In the genomic region with DNA sequence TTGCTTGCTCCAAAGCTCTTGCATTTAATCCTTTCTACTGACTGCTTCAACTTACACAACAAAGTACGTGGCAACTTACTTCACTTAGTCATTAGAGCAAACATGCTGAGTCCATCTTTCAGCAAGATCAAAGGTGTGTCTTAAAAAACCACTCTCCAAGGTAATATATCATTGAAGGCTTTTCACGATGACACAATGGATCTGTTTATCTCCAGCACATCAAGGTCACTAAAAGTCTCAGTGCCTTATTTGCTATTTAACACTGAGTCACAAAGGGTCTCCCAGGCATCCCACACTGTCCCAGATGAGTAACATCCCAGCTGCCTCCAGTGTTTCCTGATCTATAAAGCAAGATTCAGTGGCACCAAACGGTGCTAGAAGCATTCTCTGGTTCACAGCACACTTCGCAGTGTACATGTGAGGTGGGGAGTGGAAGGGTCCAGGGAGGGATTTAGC, we compare ENCODE assay signal across 21 cellular contexts. TPM values are rescaled to one million over a fixed set of nuclear protein-coding genes. Genes with fewer than 3 reads are reported as not detected.
DNase-seq lines count a peak whose midpoint lies in the region; ATAC-seq, FAIRE-seq and TF ChIP-seq lines count a peak whose summit lies in the region.
"Had no signal": no experiment of that assay in that cellular context is flagged by ENCODE, and none has a peak within 500 bp of the region (broad histone marks: within the 10 kb centered on the region; RNA-seq: fewer than 3 reads in every experiment).

No MANE protein-coding gene starts in this region.

- no peak overlapping the region for H2AK9ac ChIP-seq in IMR-90 (replicated peaks; ENCODE audit: low read depth, low read length, poor library complexity)

- H3K4me1 ChIP-seq in A549 (peaks cover under 1% of the 10 kb centered on the region; the same call in 2 of the 3 replicates), IMR-90 (ENCODE audit: control insufficient read depth, insufficient read depth, low read length) (no peaks in the 10 kb centered on the region), mesodermal cell (ENCODE audit: control insufficient read depth, insufficient read depth, low read length, poor library complexity, severe bottlenecking) (peaks cover 9% of the 10 kb centered on the region), transverse colon (peaks cover 0 to 4% (median under 1%) of the 10 kb centered on the region in 4 donors)
- H3K4me1 ChIP-seq: upper lobe of right lung had no signal

- DNase-seq in A549 (ENCODE audit: low read depth in 1 of 2, low spot score in 1 of 2) (peak in 1 of 2 experiments; percentile 51), IMR-90 (peak; percentile 16), activated B cell treated with CpG ODN at 0.5 μM for 24 hours (no peak), HuH-7 (ENCODE audit: low spot score) (no peak), nucleus accumbens (lab: John Stamatoyannopoulos, UW) (no peak), transverse colon (no peak)
- DNase-seq: activated CD4-positive, alpha-beta T cell treated with anti-CD3 and anti-CD28 coated beads for 48 hours; activated T-cell treated with anti-CD3 and anti-CD28 coated beads for 4 hours; CD8-positive, alpha-beta memory T cell; left ventricle myocardium inferior; naive thymus-derived CD4-positive, alpha-beta T cell; NCI-H1436; SHP77 treated with DMSO at 0.1 percent for 48 hours; sigmoid colon; upper lobe of right lung had no signal

- WGBS in A549 (ENCODE audit: missing lambda C conversion rate), result 9% methylated on average over 4 of the region's 4 CpGs
- no CpG with 5 or more reads among the region's 4 CpGs for WGBS in IMR-90 (ENCODE audit: extremely low coverage in 2 of 2, insufficient read length in 1 of 2), 2 experiments
- WGBS in mesodermal cell (ENCODE audit: insufficient coverage in 2 of 2), 2 experiments, result 48 to 77% methylated on average over 3 to 4 of the region's 4 CpGs
- 11 to 33% methylated on average over 2 to 4 of the region's 4 CpGs for WGBS in transverse colon (ENCODE audit: low coverage in 1 of 2), 2 donors

- TF ChIP-seq RAD21 in A549 (conservative IDR thresholded peaks at IDR 0.05 in 1 of 2, IDR thresholded peaks at IDR 0.05 in 1 of 2) (no peak), IMR-90 (IDR thresholded peaks at IDR 0.05; ENCODE audit: low read length) (no peak)

- no TSS peak for BruUV-seq in IMR-90 (replicated peaks; lab: Mats Ljungman, UMichigan)

- no peak overlapping the region for H3K23ac ChIP-seq in IMR-90 (ENCODE audit: low read depth, low read length)

- H2BK5ac ChIP-seq in IMR-90 (ENCODE audit: low read depth, low read length, poor library complexity, severe bottlenecking), result no peak overlapping the region

- H2BK120ac ChIP-seq in IMR-90 (ENCODE audit: low read depth, low read length), result no peak overlapping the region

- no peaks in the 10 kb centered on the region for H3K27me3 Mint-ChIP-seq in activated B cell treated with CpG ODN at 0.5 μM for 24 hours

- H3K27me3 ChIP-seq in IMR-90 (ENCODE audit: control insufficient read depth, insufficient read depth, low read length) (no peaks in the 10 kb centered on the region; the same call in none of the 2 replicates), transverse colon (no peaks in the 10 kb centered on the region)
- H3K27me3 ChIP-seq: sigmoid colon, upper lobe of right lung had no signal

- H3K9ac ChIP-seq in IMR-90 (ENCODE audit: low read depth, low read length), result no peak overlapping the region

- no peak overlapping the region for H2BK15ac ChIP-seq in IMR-90 (ENCODE audit: low read depth, low read length)

- H3K4me3 ChIP-seq in A549, result no peak overlapping the region
- no peak overlapping the region for H3K4me3 ChIP-seq in IMR-90 (ENCODE audit: insufficient read depth, low read depth, low read length)
- H3K4me3 ChIP-seq in mesodermal cell (ENCODE audit: extremely low read depth, insufficient read depth, low read length, poor library complexity, severe bottlenecking), result no peak overlapping the region
- H3K4me3 ChIP-seq in transverse colon, result no peak overlapping the region
- H3K4me3 ChIP-seq: left ventricle myocardium inferior, sigmoid colon, upper lobe of right lung had no signal

- no peak overlapping the region for H3K14ac ChIP-seq in IMR-90 (replicated peaks; ENCODE audit: low read depth, low read length)

- CTCF ChIA-PET in A549 (lab: Yijun Ruan, JAX) (no interaction called here), IMR-90 (lab: Yijun Ruan, JAX) (no interaction called here), activated B cell treated with CpG ODN at 0.5 μM for 24 hours (lab: Charles Lee) (no interaction called here)

- no peak overlapping the region for H3K18ac ChIP-seq in IMR-90 (ENCODE audit: low read depth, low read length)

- no peak overlapping the region for H4K91ac ChIP-seq in IMR-90 (ENCODE audit: insufficient read depth, low read depth, low read length)

- intact Hi-C loops in IMR-90 (cut with micrococcal nuclease) (no loop called here), activated B cell treated with CpG ODN at 0.5 μM for 24 hours (cut with micrococcal nuclease) (no loop called here), transverse colon (cut with DNase I; ENCODE audit: low total_unique reads) (no loop called here)

- no peak overlapping the region for H3K4ac ChIP-seq in IMR-90 (ENCODE audit: low read depth, low read length)

- in situ Hi-C loops in IMR-90 (cut with MboI; ENCODE audit: low sequenced_read_pairs), result no loop called here
- in situ Hi-C loops in transverse colon (cut with MboI; ENCODE audit: low pct_ligation_motif_present in 1 of 4, low pct_unique_long_range_greater_than_20kb in 1 of 4, low sequenced_read_pairs in 3 of 4), result no loop called here

- FAIRE-seq in A549 (lab: Jason Lieb, UNC), result peak; percentile 32
- FAIRE-seq: H54 had no signal

- no peak for TF ChIP-seq POLR2A in A549 (IDR thresholded peaks at IDR 0.05; ENCODE audit: low read length)
- no peak for TF ChIP-seq POLR2A in IMR-90 (IDR thresholded peaks at IDR 0.05; ENCODE audit: low read depth, low read length)
- no peak for TF ChIP-seq POLR2A in transverse colon (IDR thresholded peaks at IDR 0.05)

- H3K27ac Mint-ChIP-seq in activated B cell treated with CpG ODN at 0.5 μM for 24 hours, result peak overlapping the region; percentile 69
- H3K27ac Mint-ChIP-seq: activated naive CD4-positive, alpha-beta T cell treated with anti-CD3 and anti-CD28 coated beads, Interleukin-2, amount 50 U/mL, for 72 hours; naive thymus-derived CD4-positive, alpha-beta T cell; T-helper 2 cell treated with Interferon-gamma antibody and Interleukin-4, amounts not matched to agents 5 μg/mL and 100 μg/mL, for 36 hours had no signal

- no peak overlapping the region for H3K4me2 ChIP-seq in A549
- H3K4me2 ChIP-seq in IMR-90 (ENCODE audit: low read depth, low read length), result no peak overlapping the region; the same call in 1 of the 2 replicates

- TF ChIP-seq EP300 in A549 (IDR thresholded peaks at IDR 0.05) (no peak), transverse colon (IDR thresholded peaks at IDR 0.05; ENCODE audit: low read depth) (no peak)

- no peak overlapping the region for H3K56ac ChIP-seq in IMR-90 (ENCODE audit: extremely low read depth, insufficient read depth, low read length)

- ATAC-seq in A549 (no peak), IMR-90 (ENCODE audit: low read depth) (no peak), activated B cell treated with CpG ODN at 0.5 μM for 24 hours (ENCODE audit: low read depth) (no peak), GM19351 (IDR thresholded peaks at IDR 0.05; ENCODE audit: unreplicated experiment) (no peak)
- ATAC-seq: activated naive CD4-positive, alpha-beta T cell treated with anti-CD3 and anti-CD28 coated beads, Interleukin-2, amount 50 U/mL, for 72 hours; naive thymus-derived CD4-positive, alpha-beta T cell; upper lobe of right lung had no signal

- peaks cover 12% of the 10 kb centered on the region for H3K36me3 Mint-ChIP-seq in activated B cell treated with CpG ODN at 0.5 μM for 24 hours (ENCODE audit: low read depth)

- POLR2A ChIA-PET in A549 (lab: Yijun Ruan, JAX), result no interaction called here
- POLR2A ChIA-PET in IMR-90 (lab: Charles Lee; ENCODE audit: unreplicated experiment), result no interaction called here
- POLR2A ChIA-PET in activated B cell treated with CpG ODN at 0.5 μM for 24 hours (lab: Charles Lee), result interaction anchor here (2.4 kb wide), 1 partner anchor 100 kb away, joined by 7 read pairs; a partner anchor contains a TSS

- no peak overlapping the region for H2AK5ac ChIP-seq in IMR-90 (ENCODE audit: low read depth, low read length)

- H3K4me3 Mint-ChIP-seq in activated B cell treated with CpG ODN at 0.5 μM for 24 hours, result no peak overlapping the region
- H3K4me3 Mint-ChIP-seq: naive thymus-derived CD4-positive, alpha-beta T cell; T-helper 2 cell treated with Interferon-gamma antibody and Interleukin-4, amounts not matched to agents 5 μg/mL and 100 μg/mL, for 36 hours had no signal

- H4K5ac ChIP-seq in IMR-90 (ENCODE audit: low read depth, low read length), result no peak overlapping the region

- H2BK20ac ChIP-seq in IMR-90 (ENCODE audit: low read depth, low read length), result no peak overlapping the region

- no peaks in the 10 kb centered on the region for H3K9me1 ChIP-seq in IMR-90 (ENCODE audit: insufficient read depth, low read length)

- dilution Hi-C loops in IMR-90 (cut with HindIII; ENCODE audit: low sequenced_read_pairs, unreplicated experiment), result no loop called here

- H3K27ac ChIP-seq in A549 (no peak overlapping the region), IMR-90 (ENCODE audit: insufficient read depth, low read length) (no peak overlapping the region), mesodermal cell (ENCODE audit: low read depth, low read length, severe bottlenecking) (peak overlapping the region; percentile 70), transverse colon (no peak overlapping the region)
- H3K27ac ChIP-seq: left ventricle myocardium inferior, sigmoid colon, upper lobe of right lung had no signal

- H3K9me3 Mint-ChIP-seq in activated B cell treated with CpG ODN at 0.5 μM for 24 hours, result no peaks in the 10 kb centered on the region
- H3K9me3 Mint-ChIP-seq: activated naive CD4-positive, alpha-beta T cell treated with anti-CD3 and anti-CD28 coated beads, Interleukin-2, amount 50 U/mL, for 72 hours; CD8-positive, alpha-beta memory T cell had no signal

- peaks cover 0 to 4% of the 10 kb centered on the region in 2 experiments; a peak in 1 of 4 replicates for H3K79me1 ChIP-seq in IMR-90 (ENCODE audit: low read depth in 1 of 2, low read length in 2 of 2)

- peaks cover 35% of the 10 kb centered on the region for H3K4me1 Mint-ChIP-seq in activated B cell treated with CpG ODN at 0.5 μM for 24 hours

- H3K9me3 ChIP-seq in A549 (peaks cover 43% of the 10 kb centered on the region), IMR-90 (ENCODE audit: control insufficient read depth, insufficient read depth, low read length) (no peaks in the 10 kb centered on the region), mesodermal cell (ENCODE audit: control insufficient read depth, low read length) (no peaks in the 10 kb centered on the region), transverse colon (no peaks in the 10 kb centered on the region)
- H3K9me3 ChIP-seq: left ventricle myocardium inferior, sigmoid colon, upper lobe of right lung had no signal

- H3K36me3 ChIP-seq in IMR-90 (ENCODE audit: control insufficient read depth, insufficient read depth, low read length) (no peaks in the 10 kb centered on the region), mesodermal cell (ENCODE audit: control insufficient read depth, insufficient read depth, low read length) (no peaks in the 10 kb centered on the region), transverse colon (no peaks in the 10 kb centered on the region)
- H3K36me3 ChIP-seq: left ventricle myocardium inferior, sigmoid colon, upper lobe of right lung had no signal

- H2AFZ ChIP-seq in IMR-90 (replicated peaks; ENCODE audit: low read length, poor library complexity), result peak overlapping the region; percentile 4

- TF ChIP-seq CTCF in A549 (IDR thresholded peaks at IDR 0.05) (no peak), IMR-90 (conservative IDR thresholded peaks at IDR 0.05; ENCODE audit: low read depth, low read length) (no peak), activated B cell treated with CpG ODN at 0.5 μM for 24 hours (IDR thresholded peaks at IDR 0.05) (no peak), transverse colon (IDR thresholded peaks at IDR 0.05) (no peak)

- H4K20me1 ChIP-seq in IMR-90 (ENCODE audit: insufficient read depth, low read length), result peaks cover 10% of the 10 kb centered on the region

- no peak overlapping the region for H4K8ac ChIP-seq in IMR-90 (ENCODE audit: low read depth in 2 of 2, low read length in 2 of 2)

RNA-seq across cellular contexts. Expression of a gene that starts 3.7 kb away (rescaled TPM):
- polyA plus RNA-seq in A549 (2011; rRNA removed) (21.8 and 26.0 TPM in 2 replicates), A549 (2017; fragmentation: RNase III; extraction: RNeasy Plus Mini Kit Qiagen cat#74134 plus additional on column Dnase treatment) (12.6 to 14.1 TPM (median 13.1 TPM) in 3 replicates), IMR-90 (2012; rRNA removed) (9.4 and 11.9 TPM in 2 replicates)
- polyA plus RNA-seq in A549 (2012; cell fraction: cytosol; rRNA removed), result 4.6 and 5.0 TPM in 2 replicates
- 8.1 and 11.0 TPM in 2 replicates for polyA plus RNA-seq in A549 (2012; cell fraction: nucleus; rRNA removed)
- 15.2 and 18.9 TPM in 2 replicates for polyA minus RNA-seq in A549 (2011; rRNA and poly(A)+ RNA removed)
- total RNA-seq in IMR-90 (2012; rRNA removed) (8.2 and 14.4 TPM in 2 replicates), activated B cell treated with CpG ODN at 0.5 μM for 24 hours (62.4 and 65.3 TPM in 2 replicates), transverse colon (10 to 100 TPM; 36.0 to 72.6 (median 52.4) TPM)
- polyA plus RNA-seq in IMR-90 (2012; cell fraction: cytosol; rRNA removed), result 0.62 and 1.7 TPM in 2 replicates
- 7.0 and 69.5 TPM in 2 replicates for polyA plus RNA-seq in IMR-90 (2012; cell fraction: nucleus; rRNA removed; ENCODE audit: low replicate concordance)
- polyA plus RNA-seq in mesodermal cell (2013, experiment 1 of 2), result 15.4 TPM
- 19.6 TPM for polyA plus RNA-seq in mesodermal cell (2013, experiment 2 of 2)

RNA-seq across cellular contexts. Expression of a gene that starts 40.3 kb away (rescaled TPM):
- polyA plus RNA-seq in A549 (2011; rRNA removed), result not detected in 2 replicates
- polyA plus RNA-seq in A549 (2012; cell fraction: cytosol; rRNA removed), result not detected in 2 replicates
- polyA plus RNA-seq in A549 (2012; cell fraction: nucleus; rRNA removed), result not detected in 2 replicates
- not detected in 3 replicates for polyA plus RNA-seq in A549 (2017; fragmentation: RNase III; extraction: RNeasy Plus Mini Kit Qiagen cat#74134 plus additional on column Dnase treatment)
- not detected in 2 replicates for polyA minus RNA-seq in A549 (2011; rRNA and poly(A)+ RNA removed)
- not detected in 2 replicates for total RNA-seq in IMR-90 (2012; rRNA removed)
- not detected in 2 replicates for polyA plus RNA-seq in IMR-90 (2012; rRNA removed)
- polyA plus RNA-seq in IMR-90 (2012; cell fraction: cytosol; rRNA removed), result not detected in 2 replicates
- polyA plus RNA-seq in IMR-90 (2012; cell fraction: nucleus; rRNA removed; ENCODE audit: low replicate concordance), result 0.03 TPM in 1 of 2 replicates, not detected in the other
- total RNA-seq in activated B cell treated with CpG ODN at 0.5 μM for 24 hours, result not detected in 2 replicates
- 9.1 TPM for polyA plus RNA-seq in mesodermal cell (2013, experiment 1 of 2)
- polyA plus RNA-seq in mesodermal cell (2013, experiment 2 of 2), result 6.4 TPM
- total RNA-seq in transverse colon, result 1 to 10 TPM in 2 of 4 donors, under 1 TPM in 1, not detected in 1; 0.14 to 2.2 (median 1.4) TPM
- total RNA-seq: A673 had no signal
- polyA plus RNA-seq: CD8-positive, alpha-beta memory T cell; naive thymus-derived CD4-positive, alpha-beta T cell had no signal
